ENCODE assay signal across 2 cellular contexts in the genomic region with DNA sequence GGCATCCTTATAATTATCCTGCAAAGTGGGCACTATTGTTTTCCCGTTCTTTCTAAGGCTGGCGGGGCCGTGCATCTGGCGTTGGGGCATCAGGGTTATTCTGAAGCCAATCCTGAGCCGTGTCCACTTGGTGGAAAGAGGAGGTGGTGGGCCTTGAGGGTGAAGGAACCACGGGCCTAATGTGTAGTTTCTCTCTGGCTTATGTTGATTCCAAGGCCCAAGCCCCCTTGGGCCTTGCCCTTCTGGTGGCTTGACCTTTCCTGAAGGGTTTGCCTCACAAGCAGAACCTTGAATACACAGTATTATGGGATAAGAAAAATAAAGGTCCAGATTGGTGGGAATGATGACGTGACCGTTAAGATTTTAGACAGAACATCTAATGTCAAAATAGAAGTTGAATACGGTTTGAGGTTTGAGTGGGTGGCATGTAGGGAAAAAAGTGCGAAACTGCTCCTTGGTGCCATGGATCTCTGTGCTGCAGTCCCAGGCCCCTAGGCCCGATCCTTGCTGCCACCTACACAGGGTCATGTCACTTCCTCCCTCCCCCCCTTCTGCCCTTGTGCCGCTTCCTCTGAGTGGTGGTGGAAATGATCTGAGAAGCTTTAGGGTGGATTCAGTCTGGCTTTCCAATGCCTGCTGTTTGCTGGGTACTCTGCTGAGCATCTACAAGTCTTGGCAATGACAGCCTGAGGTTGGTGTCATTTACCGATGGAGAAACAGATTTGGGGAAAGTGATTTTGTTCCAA.
A peak's percentile ranks its signal among the peaks of the same experiment; 100 is the strongest.
TF ChIP-seq lines count a peak whose summit lies in the region.

No MANE protein-coding gene starts in this region.

TF ChIP-seq in IMR-90, 13 proteins besides CTCF, POLR2A, EP300 and RAD21:
- no peak for TF ChIP-seq USF2 (IDR thresholded peaks at IDR 0.05; ENCODE audit: low read depth, low read length)

TF ChIP-seq in GM12878, 131 proteins besides CTCF, POLR2A, EP300 and RAD21:
- peak; percentile 71 for TF ChIP-seq POLR2AphosphoS5 (IDR thresholded peaks at IDR 0.05; ENCODE audit: low read length)
- TF ChIP-seq RAD51 (IDR thresholded peaks at IDR 0.05): no peak
- no peak for TF ChIP-seq JUNB (IDR thresholded peaks at IDR 0.05)
